ENCODE assay signal across 9 cellular contexts in genomic region chr12:53725824-53726223, GRCh38. TPM values are rescaled to one million over a fixed set of nuclear protein-coding genes. Genes with fewer than 3 reads are reported as not detected.
DNase-seq lines count a peak whose midpoint lies in the region; ATAC-seq, FAIRE-seq and TF ChIP-seq lines count a peak whose summit lies in the region.
"Had no signal": no experiment of that assay in that cellular context is flagged by ENCODE, and none has a peak within 500 bp of the region (broad histone marks: within the 10 kb centered on the region; RNA-seq: fewer than 3 reads in every experiment).

No MANE protein-coding gene starts in this region.

- POLR2A ChIA-PET in CD8-positive, alpha-beta T cell (lab: Charles Lee), result interaction anchor here (0.8 kb wide), 1 partner anchor 13 kb away, joined by 3 read pairs; no protein-coding TSS in a partner anchor
- POLR2A ChIA-PET in PC-9 (lab: Charles Lee; ENCODE audit: unreplicated experiment), result no interaction called here

- H3K27me3 ChIP-seq in CD8-positive, alpha-beta T cell (ENCODE audit: insufficient read depth, low read length), result no peaks in the 10 kb centered on the region
- H3K27me3 ChIP-seq in PC-9 (ENCODE audit: insufficient read depth, low read depth), result no peaks in the 10 kb centered on the region

- TF ChIP-seq CTCF in CD8-positive, alpha-beta T cell (IDR thresholded peaks at IDR 0.05), result no peak
- TF ChIP-seq CTCF in PC-9 (conservative IDR thresholded peaks at IDR 0.05) (no peak), epithelial cell of esophagus (IDR thresholded peaks at IDR 0.05; ENCODE audit: insufficient read depth, low read depth, low read length, missing control alignments) (no peak), progenitor cell of endocrine pancreas (IDR thresholded peaks at IDR 0.05; ENCODE audit: unreplicated experiment) (no peak)

- no peaks in the 10 kb centered on the region for H3K9me3 Mint-ChIP-seq in CD8-positive, alpha-beta T cell
- H3K9me3 Mint-ChIP-seq in progenitor cell of endocrine pancreas (ENCODE audit: low read depth), result no peaks in the 10 kb centered on the region

- CTCF ChIA-PET in CD8-positive, alpha-beta T cell (lab: Charles Lee), result interaction anchor here (0.7 to 13.0 kb wide), 3 partner anchors 19 to 30 kb away, joined by 3 to 265 read pairs (median 42); no protein-coding TSS in a partner anchor
- CTCF ChIA-PET in PC-9 (lab: Charles Lee), result no interaction called here

- H3K27ac ChIP-seq in CD8-positive, alpha-beta T cell (ENCODE audit: low read depth, low read length), result no peak overlapping the region
- no peak overlapping the region for H3K27ac ChIP-seq in PC-9

- H3K4me1 ChIP-seq in CD8-positive, alpha-beta T cell (ENCODE audit: insufficient read depth, low read length), result peaks cover 18% of the 10 kb centered on the region
- H3K4me1 ChIP-seq in PC-9 (replicated peaks; ENCODE audit: insufficient read depth), result peaks cover 18% of the 10 kb centered on the region

- no peaks in the 10 kb centered on the region for H3K9me2 ChIP-seq in PC-9 (ENCODE audit: insufficient read depth)

- no peak for DNase-seq in CD8-positive, alpha-beta T cell
- DNase-seq in PC-9, result peak in 1 of 2 experiments; percentile 40
- peak; percentile 38 for DNase-seq in epithelial cell of esophagus (ENCODE audit: low read depth)
- DNase-seq in progenitor cell of endocrine pancreas (ENCODE audit: low spot score, unreplicated experiment), result no peak
- no peak for DNase-seq in SKM-1 (lab: John Stamatoyannopoulos, UW; ENCODE audit: unreplicated experiment)
- DNase-seq in urothelium cell line (ENCODE audit: low spot score), result no peak
- DNase-seq in NCI-H2196 treated with DMSO at 0.1 percent for 48 hours (lab: John Stamatoyannopoulos, UW; ENCODE audit: unreplicated experiment), result no peak

- no peaks in the 10 kb centered on the region for H3K9me3 ChIP-seq in CD8-positive, alpha-beta T cell (ENCODE audit: low read length)
- H3K9me3 ChIP-seq in PC-9 (ENCODE audit: insufficient read depth, low read depth), result no peaks in the 10 kb centered on the region

- peak overlapping the region; percentile 6 for H3K27ac Mint-ChIP-seq in CD8-positive, alpha-beta T cell
- no peak overlapping the region for H3K27ac Mint-ChIP-seq in progenitor cell of endocrine pancreas

- H3K79me2 ChIP-seq in PC-9 (ENCODE audit: low read depth), result no peaks in the 10 kb centered on the region

- peaks cover 27% of the 10 kb centered on the region for H3K36me3 ChIP-seq in CD8-positive, alpha-beta T cell (ENCODE audit: insufficient read depth, low read length)
- H3K36me3 ChIP-seq in PC-9 (ENCODE audit: low read depth), result no peaks in the 10 kb centered on the region

- intact Hi-C loops in CD8-positive, alpha-beta T cell (cut with DNase I, micrococcal nuclease), result loop anchor here (2.0 kb wide), 2 partner anchors 345 to 719 kb away; partner anchors contain the start of genes EIF4B (in 2 of the 2) and SP1 (in 1 of the 2)
- intact Hi-C loops in PC-9 (cut with micrococcal nuclease; ENCODE audit: unreplicated experiment), result no loop called here

- H3K4me3 Mint-ChIP-seq in CD8-positive, alpha-beta T cell, result peak overlapping the region; percentile 95
- peak overlapping the region; percentile 99 for H3K4me3 Mint-ChIP-seq in progenitor cell of endocrine pancreas (ENCODE audit: low read depth)

- H3K27me3 Mint-ChIP-seq in CD8-positive, alpha-beta T cell (ENCODE audit: low read depth), result no peaks in the 10 kb centered on the region
- peaks cover under 1% of the 10 kb centered on the region for H3K27me3 Mint-ChIP-seq in progenitor cell of endocrine pancreas

- no peak overlapping the region for H2AFZ ChIP-seq in PC-9

- H3F3A ChIP-seq in PC-9 (ENCODE audit: insufficient read depth, low read depth), result no peaks in the 10 kb centered on the region

- peaks cover 30% of the 10 kb centered on the region for H3K4me1 Mint-ChIP-seq in CD8-positive, alpha-beta T cell (ENCODE audit: low read depth)
- peaks cover 10% of the 10 kb centered on the region for H3K4me1 Mint-ChIP-seq in progenitor cell of endocrine pancreas (ENCODE audit: low read depth)

- H4K20me1 ChIP-seq in PC-9 (ENCODE audit: insufficient read depth), result no peaks in the 10 kb centered on the region

- peak overlapping the region; percentile 94 for H3K4me2 ChIP-seq in PC-9

- H3K4me3 ChIP-seq in CD8-positive, alpha-beta T cell (ENCODE audit: low read depth, low read length), result no peak overlapping the region
- H3K4me3 ChIP-seq in PC-9 (peak overlapping the region; percentile 72; the same call in 1 of the 2 replicates), epithelial cell of esophagus (ENCODE audit: low read length) (peak overlapping the region; percentile 97)

- BruUV-seq in PC-9 (replicated peaks; lab: Mats Ljungman, UMichigan), result no TSS peak

- H3K36me3 Mint-ChIP-seq in CD8-positive, alpha-beta T cell, result peaks cover 51% of the 10 kb centered on the region
- peaks cover 11% of the 10 kb centered on the region for H3K36me3 Mint-ChIP-seq in progenitor cell of endocrine pancreas (ENCODE audit: insufficient read depth)

- no peak for ATAC-seq in CD8-positive, alpha-beta T cell
- ATAC-seq in HG03139 (IDR thresholded peaks at IDR 0.05; ENCODE audit: unreplicated experiment), result no peak

- FAIRE-seq in urothelium cell line (lab: Jason Lieb, UNC), result no peak
- FAIRE-seq: GM18507 had no signal

RNA-seq across cellular contexts. Expression of gene CALCOCO1, which starts 1.4 kb away (rescaled TPM):
- 10 to 100 TPM; 49.2 to 49.5 TPM for total RNA-seq in CD8-positive, alpha-beta T cell
- total RNA-seq in PC-9 (2021) (67.4 and 88.9 TPM in 2 replicates), progenitor cell of endocrine pancreas (89.5 and 101 TPM in 2 replicates)

RNA-seq across cellular contexts. Expression of gene CISTR, which starts 26.0 kb away (rescaled TPM):
- total RNA-seq in CD8-positive, alpha-beta T cell, result not detected
- total RNA-seq in PC-9 (2021), result not detected in 2 replicates
- total RNA-seq in progenitor cell of endocrine pancreas, result 0.58 TPM in 1 of 2 replicates, not detected in the other

RNA-seq across cellular contexts. Expression of gene ATP5MC2, which starts 49.9 kb away (rescaled TPM):
- total RNA-seq in CD8-positive, alpha-beta T cell, result 100 to 1,000 TPM; 220 to 229 TPM
- 270 and 280 TPM in 2 replicates for total RNA-seq in PC-9 (2021)
- total RNA-seq in progenitor cell of endocrine pancreas, result 316 and 327 TPM in 2 replicates
